In genomic region chr17:29138991-29139682, GRCh38 we compare ENCODE assay signal across 1 cellular context.
TF ChIP-seq lines count a peak whose summit lies in the region.

No MANE protein-coding gene starts in this region.

TF ChIP-seq in H1, 55 proteins besides CTCF, POLR2A, EP300 and RAD21:
- no peak for TF ChIP-seq MAFK (IDR thresholded peaks at IDR 0.05; ENCODE audit: low read depth, low read length)
- no peak for TF ChIP-seq GABPA (IDR thresholded peaks at IDR 0.05; ENCODE audit: borderline replicate concordance, insufficient read depth, low read length)
- TF ChIP-seq CBX8 (IDR thresholded peaks at IDR 0.05; ENCODE audit: borderline replicate concordance, low read depth, low read length): no peak
TF ChIP-seq in H1: peak in this region for 0.
